8 cellular contexts compared by ENCODE assay signal in genomic region chr12:57111046-57111698, GRCh38. TPM values are rescaled to one million over a fixed set of nuclear protein-coding genes. Genes with fewer than 3 reads are reported as not detected.
DNase-seq lines count a peak whose midpoint lies in the region; ATAC-seq, FAIRE-seq and TF ChIP-seq lines count a peak whose summit lies in the region.

STAT6 (minus strand) TSS chr12:57111362; CDS start chr12:57108278, 3,084 bp downstream.

- peaks cover 35% of the 10 kb centered on the region for H3K36me3 Mint-ChIP-seq in activated CD4-positive, alpha-beta memory T cell treated with anti-CD3 and anti-CD28 coated beads for 36 hours

- peak within 1 kb of the TSS; percentile 90 for H3K4me3 Mint-ChIP-seq in activated CD4-positive, alpha-beta memory T cell treated with anti-CD3 and anti-CD28 coated beads for 36 hours

- ATAC-seq in HG02642 (IDR thresholded peaks at IDR 0.05; ENCODE audit: poor library complexity, unreplicated experiment), result peak; percentile 61

- CTCF ChIA-PET in activated CD4-positive, alpha-beta memory T cell treated with anti-CD3 and anti-CD28 coated beads for 36 hours (lab: Charles Lee), result interaction anchor here (0.6 to 6.2 kb wide), 40 partner anchors 8 to 1306 kb away, joined by 3 to 261 read pairs (median 8); partner anchors contain the start of genes INHBE, LRP1, MYO1A and NAB2

- POLR2A ChIA-PET in activated CD4-positive, alpha-beta memory T cell treated with anti-CD3 and anti-CD28 coated beads for 36 hours (lab: Charles Lee), result interaction anchor here (0.6 to 5.0 kb wide), 22 partner anchors 8 to 475 kb away, joined by 3 to 83 read pairs (median 10); partner anchors contain the start of genes LRP1, NAB2, NEMP1 and PTGES3

- H3K4me1 Mint-ChIP-seq in activated CD4-positive, alpha-beta memory T cell treated with anti-CD3 and anti-CD28 coated beads for 36 hours (ENCODE audit: low read depth), result peaks cover 49% of the 10 kb centered on the region

- FAIRE-seq in GM12891 (lab: Jason Lieb, UNC), result no peak

- intact Hi-C loops in activated CD4-positive, alpha-beta memory T cell treated with anti-CD3 and anti-CD28 coated beads for 36 hours (cut with micrococcal nuclease), result loop anchor here (1.0 to 10.0 kb wide), 6 partner anchors 24 to 464 kb away; partner anchors contain the start of genes ATP5F1B and NEMP1

- no peaks in the 10 kb centered on the region for H3K9me3 Mint-ChIP-seq in activated CD4-positive, alpha-beta memory T cell treated with anti-CD3 and anti-CD28 coated beads for 36 hours

- H3K27ac Mint-ChIP-seq in activated CD4-positive, alpha-beta memory T cell treated with anti-CD3 and anti-CD28 coated beads for 36 hours, result peak within 1 kb of the TSS; percentile 95

- TF ChIP-seq POLR2A in GM12891 (IDR thresholded peaks at IDR 0.05; ENCODE audit: low read depth, low read length), result peak; percentile 75; the same call in 1 of the 2 replicates

- no peaks in the 10 kb centered on the region for H3K27me3 Mint-ChIP-seq in activated CD4-positive, alpha-beta memory T cell treated with anti-CD3 and anti-CD28 coated beads for 36 hours

- DNase-seq in GM12891 (ENCODE audit: insufficient read length, low spot score), result no peak
- peak; percentile 58 for DNase-seq in NCI-H2227 (lab: John Stamatoyannopoulos, UW; ENCODE audit: unreplicated experiment)
- peak; percentile 89 for DNase-seq in activated CD4-positive, alpha-beta memory T cell treated with anti-CD3 and anti-CD28 coated beads for 36 hours
- peak; percentile 70 for DNase-seq in effector CD8-positive, alpha-beta T cell (lab: John Stamatoyannopoulos, UW)
- no peak for DNase-seq in mesenteric fat pad (ENCODE audit: low spot score)
- peak; percentile 69 to 74 for DNase-seq in stimulated activated CD8-positive, alpha-beta memory T cell treated with anti-CD3 and anti-CD28 coated beads, Interleukin-15, amount 100 ng/mL, for 48 hours (ENCODE audit: low read depth in 2 of 2)
- no peak for DNase-seq in NCI-H1694 (lab: John Stamatoyannopoulos, UW)

TF ChIP-seq in GM12891, 5 proteins besides CTCF, POLR2A, EP300 and RAD21:
- TF ChIP-seq TAF1 (IDR thresholded peaks at IDR 0.05; ENCODE audit: low read depth, low read length), result peak; percentile 73
- TF ChIP-seq PAX5 (IDR thresholded peaks at IDR 0.05; ENCODE audit: insufficient read depth, low read length, severe bottlenecking), result no peak
- TF ChIP-seq POLR2AphosphoS5 (IDR thresholded peaks at IDR 0.05; ENCODE audit: low read depth, low read length), result peak; percentile 71
- TF ChIP-seq SPI1 (IDR thresholded peaks at IDR 0.05; ENCODE audit: low read depth, low read length), result peak; percentile 35; the same call in 1 of the 2 replicates
- TF ChIP-seq POU2F2 (IDR thresholded peaks at IDR 0.05; ENCODE audit: low read depth, low read length), result no peak
TF ChIP-seq in GM12891: peak in this region for 3.

RNA-seq across cellular contexts. Expression of gene STAT6, which starts in this region (rescaled TPM):
- polyA plus RNA-seq in GM12891 (2012; ENCODE audit: low read depth, missing spikeins), result 99.5 TPM
- 100 to 1,000 TPM; 209 to 218 TPM for total RNA-seq in activated CD4-positive, alpha-beta memory T cell treated with anti-CD3 and anti-CD28 coated beads for 36 hours
- total RNA-seq in mesenteric fat pad, result 164 TPM

Comparison
In these comparisons a context has a peak if more than half of its experiments do, and no peak if none do; other contexts are left out.
1. DNase-seq: peak in NCI-H2227 (single experiment), activated CD4-positive, alpha-beta memory T cell treated with anti-CD3 and anti-CD28 coated beads for 36 hours (single experiment), effector CD8-positive, alpha-beta T cell (single experiment) and stimulated activated CD8-positive, alpha-beta memory T cell treated with anti-CD3 and anti-CD28 coated beads, Interleukin-15, amount 100 ng/mL, for 48 hours (2 of 2); none in GM12891 (single experiment), mesenteric fat pad (single experiment) and NCI-H1694 (single experiment).